Comparison of ENCODE assay signal across 32 cellular contexts in the genomic region with DNA sequence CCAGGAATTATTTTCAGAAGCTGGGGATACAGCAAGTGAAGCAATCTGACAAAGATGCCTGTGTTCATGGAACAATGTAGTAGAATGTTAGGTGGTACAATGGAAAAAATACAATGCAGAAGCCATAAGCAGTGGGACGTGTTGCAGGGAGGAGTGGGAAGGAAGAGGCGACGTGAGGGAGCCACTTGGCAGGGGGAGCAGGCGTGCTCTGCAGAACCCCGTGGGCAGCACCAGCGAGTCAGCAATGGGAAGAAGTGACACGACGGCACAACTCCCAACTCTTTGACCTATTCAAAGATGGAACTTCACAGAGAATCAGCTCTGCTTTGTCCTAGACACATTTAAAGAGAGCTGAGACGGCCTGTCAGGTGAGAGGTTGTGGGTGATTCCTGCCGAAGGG. TPM values are rescaled to one million over a fixed set of nuclear protein-coding genes. Genes with fewer than 3 reads are reported as not detected.
"Had no signal": no experiment of that assay in that cellular context is flagged by ENCODE, and none has a peak within 500 bp of the region (broad histone marks: within the 10 kb centered on the region; RNA-seq: fewer than 3 reads in every experiment).

No MANE protein-coding gene starts in this region.

- FAIRE-seq: colon, endometrium, endothelial cell of umbilical vein had no signal

- H3K27ac Mint-ChIP-seq: activated CD4-positive, alpha-beta memory T cell treated with anti-CD3 and anti-CD28 coated beads for 36 hours; activated CD4-positive, alpha-beta T cell treated with anti-CD3 and anti-CD28 coated beads for 36 hours; activated CD4-positive, alpha-beta T cell treated with anti-CD3 and anti-CD28 coated beads, Interleukin-2, amount 10 ng/mL, durations not matched to agents 24 days and 14 days; activated CD8-positive, alpha-beta memory T cell treated with anti-CD3 and anti-CD28 coated beads, Interleukin-2, amount 10 ng/mL, durations not matched to agents 7 days and 5 days; activated CD8-positive, alpha-beta T cell treated with anti-CD3 and anti-CD28 coated beads, Interleukin-2, amount 10 ng/mL, durations not matched to agents 7 days and 5 days; activated naive CD8-positive, alpha-beta T cell; activated T-cell treated with anti-CD3 and anti-CD28 coated beads, Interleukin-2, amount 50 U/mL, for 72 hours; activated T-helper 17 cell treated with anti-CD3 and anti-CD28 coated beads, Interleukin-2, amount 50 U/mL, for 72 hours; T-helper 17 cell; T-helper 2 cell treated with Interferon-gamma antibody and Interleukin-4, amounts not matched to agents 5 μg/mL and 100 μg/mL, for 36 hours had no signal

- ATAC-seq: activated CD4-positive, alpha-beta T cell treated with anti-CD3 and anti-CD28 coated beads for 36 hours; activated CD8-positive, alpha-beta memory T cell treated with anti-CD3 and anti-CD28 coated beads, Interleukin-2, amount 10 ng/mL, durations not matched to agents 7 days and 5 days; activated CD8-positive, alpha-beta T cell treated with anti-CD3 and anti-CD28 coated beads, Interleukin-2, amount 10 ng/mL, durations not matched to agents 7 days and 5 days; activated T-cell treated with anti-CD3 and anti-CD28 coated beads, Interleukin-2, amount 50 U/mL, for 72 hours; activated T-helper 17 cell treated with anti-CD3 and anti-CD28 coated beads, Interleukin-2, amount 50 U/mL, for 72 hours; gastroesophageal sphincter; heart right ventricle; T-helper 17 cell had no signal

- H3K9me3 Mint-ChIP-seq: activated CD4-positive, alpha-beta memory T cell treated with anti-CD3 and anti-CD28 coated beads for 36 hours; activated CD4-positive, alpha-beta T cell treated with anti-CD3 and anti-CD28 coated beads, Interleukin-2, amount 10 ng/mL, durations not matched to agents 24 days and 14 days; activated T-cell treated with anti-CD3 and anti-CD28 coated beads, Interleukin-2, amount 50 U/mL, for 72 hours; activated T-helper 17 cell treated with anti-CD3 and anti-CD28 coated beads, Interleukin-2, amount 50 U/mL, for 72 hours; T-helper 2 cell treated with Interferon-gamma antibody and Interleukin-4, amounts not matched to agents 5 μg/mL and 100 μg/mL, for 36 hours had no signal

- DNase-seq: activated CD4-positive, alpha-beta memory T cell treated with anti-CD3 and anti-CD28 coated beads for 36 hours; activated CD4-positive, alpha-beta T cell treated with anti-CD3 and anti-CD28 coated beads for 36 hours; activated CD4-positive, alpha-beta T cell treated with anti-CD3 and anti-CD28 coated beads, Interleukin-2, amount 10 ng/mL, durations not matched to agents 24 days and 14 days; activated CD4-positive, CD25-positive, alpha-beta regulatory T cell; activated CD4-positive, CD25-positive, alpha-beta regulatory T cell treated with anti-CD3 and anti-CD28 coated beads, Interleukin-2, amount 50 U/mL, for 72 hours; activated CD8-positive, alpha-beta memory T cell treated with anti-CD3 and anti-CD28 coated beads, Interleukin-2, amount 10 ng/mL, durations not matched to agents 7 days and 5 days; activated CD8-positive, alpha-beta memory T cell treated with anti-CD3 and anti-CD28 coated beads, Interleukin-2, amount 50 U/mL, for 4 hours; activated CD8-positive, alpha-beta T cell treated with anti-CD3 and anti-CD28 coated beads, Interleukin-2, amount 10 ng/mL, durations not matched to agents 7 days and 5 days; activated effector memory CD4-positive, alpha-beta T cell treated with Interleukin-2 at 50 U/mL for 16 hours; activated gamma-delta T cell treated with Interleukin-2 at 50 U/mL for 16 hours; activated naive CD4-positive, alpha-beta T cell treated with anti-CD3 and anti-CD28 coated beads, Interleukin-2, amount 50 U/mL, for 16 hours; activated naive CD4-positive, alpha-beta T cell treated with Interleukin-2 at 50 U/mL for 16 hours; activated T-cell treated with anti-CD3 and anti-CD28 coated beads, Interleukin-2, amount 50 U/mL, for 1 hour; activated T-cell treated with anti-CD3 and anti-CD28 coated beads, Interleukin-2, amount 50 U/mL, for 72 hours; brain microvascular endothelial cell; caudate nucleus; effector CD8-positive, alpha-beta T cell; esophagus squamous epithelium; foreskin melanocyte; heart right ventricle; T-helper 1 cell; T-helper 17 cell; T1000 had no signal

- H3K4me3 ChIP-seq: ascending aorta, esophagus squamous epithelium, gastroesophageal sphincter, heart right ventricle had no signal

- H3K27me3 Mint-ChIP-seq: activated CD4-positive, alpha-beta memory T cell treated with anti-CD3 and anti-CD28 coated beads for 36 hours; activated CD4-positive, alpha-beta T cell treated with anti-CD3 and anti-CD28 coated beads for 36 hours; activated CD4-positive, alpha-beta T cell treated with anti-CD3 and anti-CD28 coated beads, Interleukin-2, amount 10 ng/mL, durations not matched to agents 24 days and 14 days; activated CD8-positive, alpha-beta memory T cell treated with anti-CD3 and anti-CD28 coated beads, Interleukin-2, amount 10 ng/mL, durations not matched to agents 7 days and 5 days; activated naive CD8-positive, alpha-beta T cell; activated T-helper 17 cell treated with anti-CD3 and anti-CD28 coated beads, Interleukin-2, amount 50 U/mL, for 72 hours; T-helper 17 cell had no signal

- H3K9me3 ChIP-seq: esophagus squamous epithelium, gastroesophageal sphincter had no signal

- H3K27me3 ChIP-seq: ascending aorta, brain microvascular endothelial cell, esophagus squamous epithelium, gastroesophageal sphincter, heart right ventricle had no signal

- H3K4me1 Mint-ChIP-seq: activated CD4-positive, alpha-beta T cell treated with anti-CD3 and anti-CD28 coated beads for 36 hours; activated CD8-positive, alpha-beta memory T cell treated with anti-CD3 and anti-CD28 coated beads, Interleukin-2, amount 10 ng/mL, durations not matched to agents 7 days and 5 days; activated T-helper 17 cell treated with anti-CD3 and anti-CD28 coated beads, Interleukin-2, amount 50 U/mL, for 72 hours; T-helper 17 cell had no signal

- H3K36me3 Mint-ChIP-seq: activated naive CD8-positive, alpha-beta T cell had no signal

- H3K4me1 ChIP-seq: ascending aorta, esophagus squamous epithelium, gastroesophageal sphincter had no signal

- H3K4me3 Mint-ChIP-seq: activated CD4-positive, alpha-beta memory T cell treated with anti-CD3 and anti-CD28 coated beads for 36 hours; activated CD4-positive, alpha-beta T cell treated with anti-CD3 and anti-CD28 coated beads for 36 hours; activated CD4-positive, alpha-beta T cell treated with anti-CD3 and anti-CD28 coated beads, Interleukin-2, amount 10 ng/mL, durations not matched to agents 24 days and 14 days; activated CD8-positive, alpha-beta memory T cell treated with anti-CD3 and anti-CD28 coated beads, Interleukin-2, amount 10 ng/mL, durations not matched to agents 7 days and 5 days; activated CD8-positive, alpha-beta T cell treated with anti-CD3 and anti-CD28 coated beads, Interleukin-2, amount 10 ng/mL, durations not matched to agents 7 days and 5 days; activated naive CD8-positive, alpha-beta T cell; activated T-cell treated with anti-CD3 and anti-CD28 coated beads, Interleukin-2, amount 50 U/mL, for 72 hours; activated T-helper 17 cell treated with anti-CD3 and anti-CD28 coated beads, Interleukin-2, amount 50 U/mL, for 72 hours; T-helper 17 cell; T-helper 2 cell treated with Interferon-gamma antibody and Interleukin-4, amounts not matched to agents 5 μg/mL and 100 μg/mL, for 36 hours had no signal

- H3K27ac ChIP-seq: ascending aorta, brain microvascular endothelial cell, epithelial cell of prostate, esophagus squamous epithelium, gastroesophageal sphincter, heart right ventricle had no signal

RNA-seq across cellular contexts. Expression of gene PRELID3A, which starts 30.5 kb away (rescaled TPM):
- total RNA-seq: ascending aorta had no signal
